ENCODE assay signal across 13 cellular contexts in the genomic region with DNA sequence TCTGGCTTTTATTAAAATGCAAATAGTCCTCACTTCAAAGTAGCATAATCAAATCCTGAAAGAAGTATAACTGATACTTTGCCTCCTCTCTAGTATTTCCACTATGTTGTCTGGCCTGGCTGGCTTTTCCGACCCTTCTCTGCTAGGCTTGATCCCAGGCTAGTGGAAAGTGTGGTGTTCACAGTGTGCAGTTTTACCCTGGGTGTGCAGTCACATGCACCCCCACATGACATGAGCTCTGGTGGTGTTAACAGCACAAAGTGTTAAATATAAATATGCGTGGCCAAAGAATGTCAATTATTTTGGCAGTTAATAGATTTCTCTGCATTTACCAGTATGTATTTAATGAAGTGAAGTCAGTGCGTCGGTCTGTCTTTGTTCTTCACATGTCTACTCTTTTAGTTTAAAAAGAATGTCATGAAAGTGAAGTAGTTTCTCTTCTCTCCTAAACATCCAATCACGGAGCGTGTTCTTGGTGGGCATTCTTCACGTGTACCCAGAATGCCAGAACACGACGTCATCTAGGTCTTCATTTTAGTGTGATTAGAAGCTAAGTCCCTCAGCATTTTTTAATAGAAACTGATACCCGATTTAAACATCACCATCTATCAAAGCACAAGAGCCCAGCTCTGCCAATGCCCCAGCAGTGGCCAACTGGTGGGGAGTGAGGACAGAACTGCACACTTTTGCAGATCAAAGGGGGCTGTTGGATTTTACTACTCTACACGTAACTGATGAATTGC.
DNase-seq lines count a peak whose midpoint lies in the region; ATAC-seq and TF ChIP-seq lines count a peak whose summit lies in the region.
"Had no signal": no experiment of that assay in that cellular context is flagged by ENCODE, and none has a peak within 500 bp of the region (broad histone marks: within the 10 kb centered on the region; RNA-seq: fewer than 3 reads in every experiment).

No MANE protein-coding gene starts in this region.

- H3K9me3 ChIP-seq in tibial nerve (no peaks in the 10 kb centered on the region), adrenal gland (replicated peaks in 1 of 3) (no peaks in the 10 kb centered on the region)

- H3K27me3 Mint-ChIP-seq in nephron progenitor cell (ENCODE audit: low read depth, poor library complexity), result peaks cover 5% of the 10 kb centered on the region
- H3K27me3 Mint-ChIP-seq: activated T-cell treated with anti-CD3 and anti-CD28 coated beads, Interleukin-2, amount 50 U/mL, for 24 hours had no signal

- H3K9me3 Mint-ChIP-seq in nephron progenitor cell, result no peaks in the 10 kb centered on the region
- H3K9me3 Mint-ChIP-seq: activated T-cell treated with anti-CD3 and anti-CD28 coated beads, Interleukin-2, amount 50 U/mL, for 24 hours had no signal

- no peak for TF ChIP-seq CTCF in coronary artery (IDR thresholded peaks at IDR 0.05)
- TF ChIP-seq CTCF in nephron progenitor cell (IDR thresholded peaks at IDR 0.05), result no peak
- TF ChIP-seq CTCF in tibial nerve (IDR thresholded peaks at IDR 0.05), result no peak
- TF ChIP-seq CTCF in adrenal gland (IDR thresholded peaks at IDR 0.05), result no peak

- WGBS in tibial nerve, 2 donors, result 43 to 58% methylated on average over 11 of the region's 11 CpGs
- WGBS in adrenal gland, 4 donors, result 78 to 87% (median 84%) methylated on average over 11 of the region's 11 CpGs

- ATAC-seq in HG03354 (IDR thresholded peaks at IDR 0.05; ENCODE audit: poor library complexity, severe bottlenecking, unreplicated experiment), result no peak
- ATAC-seq: activated CD4-positive, CD25-positive, alpha-beta regulatory T cell treated with anti-CD3 and anti-CD28 coated beads, Interleukin-2, amount 50 U/mL, for 24 hours had no signal

- no peak for TF ChIP-seq EP300 in tibial nerve (IDR thresholded peaks at IDR 0.05)

- H3K4me3 Mint-ChIP-seq in nephron progenitor cell, result no peak overlapping the region
- H3K4me3 Mint-ChIP-seq: activated T-cell treated with anti-CD3 and anti-CD28 coated beads, Interleukin-2, amount 50 U/mL, for 24 hours had no signal

- H3K27ac ChIP-seq in coronary artery (peak overlapping the region; percentile 79 to 92), tibial nerve (peak overlapping the region in 3 of 4 donors; percentile 12 to 85 (median 80)), adrenal gland (peak overlapping the region in 1 of 5 donors; percentile 6)

- H3K4me1 ChIP-seq in tibial nerve, result peaks cover 0 to 91% (median 45%) of the 10 kb centered on the region in 4 donors
- peaks cover 0 to 39% of the 10 kb centered on the region in 2 donors for H3K4me1 ChIP-seq in adrenal gland (replicated peaks in 1 of 2)

- peak overlapping the region; percentile 11 for H3K27ac Mint-ChIP-seq in nephron progenitor cell
- H3K27ac Mint-ChIP-seq: activated T-cell treated with anti-CD3 and anti-CD28 coated beads, Interleukin-2, amount 50 U/mL, for 24 hours had no signal

- H3K4me1 Mint-ChIP-seq in nephron progenitor cell, result peaks cover 59% of the 10 kb centered on the region

- H3K27me3 ChIP-seq in tibial nerve (no peaks in the 10 kb centered on the region), adrenal gland (no peaks in the 10 kb centered on the region)

- H3K4me3 ChIP-seq in coronary artery (peak overlapping the region; percentile 32), tibial nerve (no peak overlapping the region), adrenal gland (no peak overlapping the region)

- DNase-seq in NCI-H2029 (lab: John Stamatoyannopoulos, UW) (peak; percentile 53), NCI-H2029 treated with DMSO at 0.1 percent for 48 hours (lab: John Stamatoyannopoulos, UW) (no peak), coronary artery (ENCODE audit: low spot score) (no peak), nephron progenitor cell (no peak), tibial nerve (ENCODE audit: low spot score in 2 of 2) (no peak), germinal center (ENCODE audit: low spot score) (no peak), adrenal gland (no peak)
- DNase-seq: 8988T; activated T-cell treated with anti-CD3 and anti-CD28 coated beads, Interleukin-2, amount 50 U/mL, for 24 hours; mammary epithelial cell; NCI-H1694 had no signal

- TF ChIP-seq POLR2A in tibial nerve (IDR thresholded peaks at IDR 0.05), result no peak
- TF ChIP-seq POLR2A in adrenal gland (IDR thresholded peaks at IDR 0.05), result no peak

- intact Hi-C loops in adrenal gland (cut with DNase I), result loop anchor here in 1 of 2 donors (10.0 kb wide), 1 partner anchor 54 kb away; no protein-coding TSS in a partner anchor

- H3K36me3 Mint-ChIP-seq in nephron progenitor cell (ENCODE audit: low read depth), result peaks cover 17% of the 10 kb centered on the region

- peaks cover 0 to 11% (median 0%) of the 10 kb centered on the region in 3 donors for H3K36me3 ChIP-seq in tibial nerve
- peaks cover 0 to 8% of the 10 kb centered on the region in 2 donors for H3K36me3 ChIP-seq in adrenal gland (replicated peaks in 1 of 2)
